Comparison of ENCODE assay signal across 18 cellular contexts in genomic region chr1:41160498-41161110, GRCh38.
"Had no signal": no experiment of that assay in that cellular context is flagged by ENCODE, and none has a peak within 500 bp of the region (broad histone marks: within the 10 kb centered on the region; RNA-seq: fewer than 3 reads in every experiment).

No MANE protein-coding gene starts in this region.

- H3K4me3 ChIP-seq: left lung, lower lobe of right lung, psoas muscle, right lobe of liver, tibial artery, upper lobe of left lung, uterus had no signal

- H3K4me1 ChIP-seq: foreskin keratinocyte, left lung, lower lobe of right lung, psoas muscle, tibial artery, upper lobe of left lung, uterus had no signal

- H3K4me1 Mint-ChIP-seq: immature natural killer cell; memory B cell; nephron; stimulated activated effector memory CD8-positive, alpha-beta T cell treated with anti-CD3 and anti-CD28 coated beads, Interleukin-12 subunit alpha, Interleukin-12 subunit beta, amount 100 ng/mL, for 72 hours had no signal

- ATAC-seq: foreskin keratinocyte; left lung; lower lobe of right lung; psoas muscle; right lobe of liver; stimulated activated effector memory CD8-positive, alpha-beta T cell treated with anti-CD3 and anti-CD28 coated beads, Interleukin-12 subunit alpha, Interleukin-12 subunit beta, amount 100 ng/mL, for 72 hours had no signal

- H3K27me3 Mint-ChIP-seq: memory B cell; stimulated activated naive CD8-positive, alpha-beta T cell treated with anti-CD3 and anti-CD28 coated beads, Interleukin-15, Interleukin-2, amounts not matched to agents 100 ng/mL and 50 ng/mL, for 24 hours had no signal

- H3K4me3 Mint-ChIP-seq: immature natural killer cell; memory B cell; nephron; stimulated activated effector memory CD8-positive, alpha-beta T cell treated with anti-CD3 and anti-CD28 coated beads, Interleukin-12 subunit alpha, Interleukin-12 subunit beta, amount 100 ng/mL, for 72 hours; stimulated activated naive CD8-positive, alpha-beta T cell treated with anti-CD3 and anti-CD28 coated beads, Interleukin-15, Interleukin-2, amounts not matched to agents 100 ng/mL and 50 ng/mL, for 24 hours had no signal

- H3K36me3 Mint-ChIP-seq: immature natural killer cell; stimulated activated effector memory CD8-positive, alpha-beta T cell treated with anti-CD3 and anti-CD28 coated beads, Interleukin-12 subunit alpha, Interleukin-12 subunit beta, amount 100 ng/mL, for 72 hours had no signal

- H3K9me3 Mint-ChIP-seq: nephron; stimulated activated effector memory CD8-positive, alpha-beta T cell treated with anti-CD3 and anti-CD28 coated beads, Interleukin-12 subunit alpha, Interleukin-12 subunit beta, amount 100 ng/mL, for 72 hours; stimulated activated naive CD8-positive, alpha-beta T cell treated with anti-CD3 and anti-CD28 coated beads, Interleukin-15, Interleukin-2, amounts not matched to agents 100 ng/mL and 50 ng/mL, for 24 hours had no signal

- H3K27ac ChIP-seq: foreskin keratinocyte, left lung, lower lobe of right lung, psoas muscle, right lobe of liver, tibial artery, upper lobe of left lung, uterus had no signal

- H3K27me3 ChIP-seq: foreskin keratinocyte, left lung, right lobe of liver, tibial artery, upper lobe of left lung, uterus had no signal

- H3K27ac Mint-ChIP-seq: memory B cell; nephron; stimulated activated effector memory CD8-positive, alpha-beta T cell treated with anti-CD3 and anti-CD28 coated beads, Interleukin-12 subunit alpha, Interleukin-12 subunit beta, amount 100 ng/mL, for 72 hours; stimulated activated naive CD8-positive, alpha-beta T cell treated with anti-CD3 and anti-CD28 coated beads, Interleukin-15, Interleukin-2, amounts not matched to agents 100 ng/mL and 50 ng/mL, for 24 hours had no signal

- H3K36me3 ChIP-seq: right lobe of liver, uterus had no signal

- DNase-seq: foreskin keratinocyte; immature natural killer cell; left lung; lower lobe of right lung; midbrain; occipital lobe; psoas muscle; retina; right lobe of liver; stimulated activated CD4-positive, alpha-beta T cell treated with anti-CD3 and anti-CD28 coated beads, Interleukin-4, amount 100 ng/mL, for 1 hour; stimulated activated CD8-positive, alpha-beta memory T cell treated with anti-CD3 and anti-CD28 coated beads, Interleukin-4, amount 100 ng/mL, for 48 hours; tibial artery; upper lobe of left lung; uterus had no signal

- H3K9me3 ChIP-seq: left lung, lower lobe of right lung, psoas muscle, right lobe of liver, tibial artery, upper lobe of left lung, uterus had no signal
